Comparison of ENCODE assay signal across 8 cellular contexts in genomic region chr11:121700968-121701367, GRCh38.
"Had no signal": no experiment of that assay in that cellular context is flagged by ENCODE, and none has a peak within 500 bp of the region (broad histone marks: within the 10 kb centered on the region; RNA-seq: fewer than 3 reads in every experiment).

No MANE protein-coding gene starts in this region.

- H3K4me3 ChIP-seq: GM23338 had no signal

- H3K4me1 Mint-ChIP-seq: IgD-negative memory B cell had no signal

- FAIRE-seq: H1, H54, HTR-8/SVneo had no signal

- H3K4me3 Mint-ChIP-seq: GM23338, H9, IgD-negative memory B cell had no signal

- H3K36me3 Mint-ChIP-seq: IgD-negative memory B cell had no signal

- H3K27ac Mint-ChIP-seq: GM23338, H9, IgD-negative memory B cell had no signal

- H3K9me3 Mint-ChIP-seq: GM23338, H9, IgD-negative memory B cell had no signal

- DNase-seq: H9, HCEC 1CT, KG1 had no signal

- ATAC-seq: GM23338 had no signal
